Comparison of ENCODE assay signal across 16 cellular contexts in the genomic region with DNA sequence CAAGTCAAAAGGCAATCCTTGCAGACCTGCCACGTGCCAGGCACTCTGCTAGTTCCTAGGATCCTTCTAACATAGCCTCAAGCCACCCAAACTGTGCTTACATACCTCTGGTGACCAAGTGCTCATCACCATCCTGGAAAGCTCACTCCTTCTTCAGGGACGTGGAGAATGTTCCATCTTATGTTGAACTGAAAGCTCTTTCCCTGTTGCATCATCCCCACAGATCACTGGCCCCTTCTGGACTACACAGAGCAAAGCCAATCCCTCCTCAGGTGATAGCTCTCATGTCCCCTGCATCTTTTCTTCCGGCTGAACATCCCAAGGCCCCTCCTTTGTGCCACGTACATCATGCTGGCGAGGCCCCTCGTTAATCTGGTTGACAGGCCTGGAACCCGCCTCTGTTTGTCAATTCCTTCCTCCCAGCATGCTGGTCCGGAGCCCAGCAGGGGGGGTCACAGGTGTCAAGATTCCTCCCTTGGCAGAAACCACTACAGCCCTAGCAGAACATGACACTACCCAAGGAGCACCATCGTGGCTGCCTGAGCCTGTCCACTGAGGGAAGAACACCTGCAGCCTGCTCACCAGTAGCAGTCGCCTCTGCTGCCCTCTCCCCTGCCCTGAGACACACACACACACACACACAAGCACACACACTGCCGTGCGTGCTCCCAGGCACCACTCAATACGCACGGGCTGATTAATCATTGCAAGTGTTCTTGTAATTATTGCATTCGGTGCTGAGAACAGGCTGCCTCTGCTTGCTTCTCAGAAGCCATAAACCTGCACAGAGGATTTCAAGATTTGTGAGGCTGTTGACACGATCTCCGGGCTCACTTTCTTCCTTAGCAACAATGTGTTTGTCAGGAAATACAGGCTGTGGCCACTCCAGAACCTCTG. TPM values are rescaled to one million over a fixed set of nuclear protein-coding genes. Genes with fewer than 3 reads are reported as not detected.
DNase-seq lines count a peak whose midpoint lies in the region; ATAC-seq and TF ChIP-seq lines count a peak whose summit lies in the region.
"Had no signal": no experiment of that assay in that cellular context is flagged by ENCODE, and none has a peak within 500 bp of the region (broad histone marks: within the 10 kb centered on the region; RNA-seq: fewer than 3 reads in every experiment).

No MANE protein-coding gene starts in this region.

- H3K27ac ChIP-seq in adrenal gland: no peak overlapping the region
- H3K27ac ChIP-seq in neural progenitor cell: no peak overlapping the region
- H3K27ac ChIP-seq in CD8-positive, alpha-beta memory T cell (ENCODE audit: low read depth, low read length): no peak overlapping the region
- H3K27ac ChIP-seq: C4-2B, esophagus squamous epithelium had no signal

- CTCF ChIA-PET in CD8-positive, alpha-beta memory T cell (lab: Charles Lee): no interaction called here

- no peak overlapping the region for H3K4me3 Mint-ChIP-seq in neural progenitor cell
- H3K4me3 Mint-ChIP-seq in T-helper 2 cell treated with Interferon-gamma antibody and Interleukin-4, amounts not matched to agents 5 μg/mL and 100 μg/mL, for 36 hours: no peak overlapping the region
- H3K4me3 Mint-ChIP-seq in CD8-positive, alpha-beta memory T cell: no peak overlapping the region
- H3K4me3 Mint-ChIP-seq: activated CD4-positive, alpha-beta memory T cell treated with anti-CD3 and anti-CD28 coated beads for 36 hours; nephron; stimulated activated memory B cell treated with anti-CD40 and anti-IgM and Interleukin-4, amounts not matched to agents 10 μg/mL and 1 μg/mL and 100 μg/mL, for 72 hours had no signal

- H3K9me3 ChIP-seq in adrenal gland (replicated peaks in 1 of 3) (no peaks in the 10 kb centered on the region), neural progenitor cell (ENCODE audit: low read depth) (no peaks in the 10 kb centered on the region)
- no peaks in the 10 kb centered on the region for H3K9me3 ChIP-seq in CD8-positive, alpha-beta memory T cell (ENCODE audit: low read length)
- H3K9me3 ChIP-seq: esophagus squamous epithelium had no signal

- DNase-seq in DMS79 treated with DMSO at 0.1 percent for 48 hours (lab: John Stamatoyannopoulos, UW): peak; percentile 89
- peak; percentile 79 for DNase-seq in NCI-H2029 (lab: John Stamatoyannopoulos, UW)
- peak in 5 of 7 donors; percentile 20 to 79 (median 38) for DNase-seq in adrenal gland
- peak; percentile 38 for DNase-seq in neural progenitor cell (ENCODE audit: low spot score)
- no peak for DNase-seq in T-helper 2 cell treated with Interferon-gamma antibody and Interleukin-4, amounts not matched to agents 5 μg/mL and 100 μg/mL, for 36 hours (ENCODE audit: low spot score)
- DNase-seq in CD8-positive, alpha-beta memory T cell: no peak
- DNase-seq: activated CD4-positive, alpha-beta memory T cell treated with anti-CD3 and anti-CD28 coated beads for 36 hours; activated effector memory CD4-positive, alpha-beta T cell treated with Interleukin-2 at 50 U/mL for 16 hours; esophagus squamous epithelium; GOT3; NCI-H526 treated with DMSO at 0.1 percent for 48 hours had no signal

- H3K9ac ChIP-seq in neural progenitor cell: no peak overlapping the region

- peak overlapping the region; percentile 55 for H3K27ac Mint-ChIP-seq in neural progenitor cell
- H3K27ac Mint-ChIP-seq in T-helper 2 cell treated with Interferon-gamma antibody and Interleukin-4, amounts not matched to agents 5 μg/mL and 100 μg/mL, for 36 hours: no peak overlapping the region
- no peak overlapping the region for H3K27ac Mint-ChIP-seq in CD8-positive, alpha-beta memory T cell
- H3K27ac Mint-ChIP-seq: activated CD4-positive, alpha-beta memory T cell treated with anti-CD3 and anti-CD28 coated beads for 36 hours; stimulated activated memory B cell treated with anti-CD40 and anti-IgM and Interleukin-4, amounts not matched to agents 10 μg/mL and 1 μg/mL and 100 μg/mL, for 72 hours had no signal

- intact Hi-C loops in adrenal gland (cut with DNase I): no loop called here

- no peak overlapping the region for H2AFZ ChIP-seq in neural progenitor cell (replicated peaks)

- no peaks in the 10 kb centered on the region for H3K79me2 ChIP-seq in neural progenitor cell (ENCODE audit: low read depth)

- H4K20me1 ChIP-seq in neural progenitor cell (ENCODE audit: low read depth): no peaks in the 10 kb centered on the region

- peaks cover 23% of the 10 kb centered on the region for H3K27me3 Mint-ChIP-seq in neural progenitor cell (ENCODE audit: insufficient read depth, low read depth)
- peaks cover 29% of the 10 kb centered on the region for H3K27me3 Mint-ChIP-seq in T-helper 2 cell treated with Interferon-gamma antibody and Interleukin-4, amounts not matched to agents 5 μg/mL and 100 μg/mL, for 36 hours (ENCODE audit: low read depth)
- peaks cover 40 to 71% of the 10 kb centered on the region in 2 donors for H3K27me3 Mint-ChIP-seq in CD8-positive, alpha-beta memory T cell

- no peaks in the 10 kb centered on the region for H3K36me3 ChIP-seq in adrenal gland (replicated peaks in 1 of 2)
- no peaks in the 10 kb centered on the region for H3K36me3 ChIP-seq in neural progenitor cell
- no peaks in the 10 kb centered on the region for H3K36me3 ChIP-seq in CD8-positive, alpha-beta memory T cell (ENCODE audit: insufficient read depth, low read length)
- H3K36me3 ChIP-seq: esophagus squamous epithelium had no signal

- H3K36me3 Mint-ChIP-seq in neural progenitor cell: no peaks in the 10 kb centered on the region
- H3K36me3 Mint-ChIP-seq in T-helper 2 cell treated with Interferon-gamma antibody and Interleukin-4, amounts not matched to agents 5 μg/mL and 100 μg/mL, for 36 hours (ENCODE audit: low read depth): no peaks in the 10 kb centered on the region
- H3K36me3 Mint-ChIP-seq in CD8-positive, alpha-beta memory T cell: no peaks in the 10 kb centered on the region
- H3K36me3 Mint-ChIP-seq: activated CD4-positive, alpha-beta memory T cell treated with anti-CD3 and anti-CD28 coated beads for 36 hours; stimulated activated memory B cell treated with anti-CD40 and anti-IgM and Interleukin-4, amounts not matched to agents 10 μg/mL and 1 μg/mL and 100 μg/mL, for 72 hours had no signal

- WGBS in adrenal gland, 4 donors: 48 to 57% (median 57%) methylated on average over 10 to 17 of the region's 17 CpGs

- H3K9me3 Mint-ChIP-seq in neural progenitor cell: no peaks in the 10 kb centered on the region
- H3K9me3 Mint-ChIP-seq in T-helper 2 cell treated with Interferon-gamma antibody and Interleukin-4, amounts not matched to agents 5 μg/mL and 100 μg/mL, for 36 hours: no peaks in the 10 kb centered on the region
- H3K9me3 Mint-ChIP-seq in CD8-positive, alpha-beta memory T cell: peaks cover 0 to 4% (median 0%) of the 10 kb centered on the region in 5 donors
- H3K9me3 Mint-ChIP-seq: activated CD4-positive, alpha-beta memory T cell treated with anti-CD3 and anti-CD28 coated beads for 36 hours; nephron; stimulated activated memory B cell treated with anti-CD40 and anti-IgM and Interleukin-4, amounts not matched to agents 10 μg/mL and 1 μg/mL and 100 μg/mL, for 72 hours had no signal

- peaks cover 5 to 32% of the 10 kb centered on the region in 2 donors for H3K4me1 ChIP-seq in adrenal gland (replicated peaks in 1 of 2)
- peaks cover 11% of the 10 kb centered on the region for H3K4me1 ChIP-seq in neural progenitor cell
- H3K4me1 ChIP-seq in CD8-positive, alpha-beta memory T cell (ENCODE audit: insufficient read depth, low read length): no peaks in the 10 kb centered on the region

- ATAC-seq in HG02588 (IDR thresholded peaks at IDR 0.05; ENCODE audit: unreplicated experiment) (no peak), GM19397 (IDR thresholded peaks at IDR 0.05; ENCODE audit: unreplicated experiment) (no peak)
- ATAC-seq: stimulated activated memory B cell treated with anti-CD40 and anti-IgM and Interleukin-4, amounts not matched to agents 10 μg/mL and 1 μg/mL and 100 μg/mL, for 72 hours had no signal

- H3K4me2 ChIP-seq in neural progenitor cell: no peak overlapping the region

- H3K4me3 ChIP-seq in adrenal gland: no peak overlapping the region
- H3K4me3 ChIP-seq in neural progenitor cell: no peak overlapping the region
- H3K4me3 ChIP-seq in CD8-positive, alpha-beta memory T cell (ENCODE audit: low read length): no peak overlapping the region
- H3K4me3 ChIP-seq: esophagus squamous epithelium had no signal

- H3K27me3 ChIP-seq in adrenal gland (no peaks in the 10 kb centered on the region), neural progenitor cell (peaks cover 31% of the 10 kb centered on the region)
- peaks cover 7% of the 10 kb centered on the region for H3K27me3 ChIP-seq in CD8-positive, alpha-beta memory T cell (ENCODE audit: insufficient read depth, low read length, poor library complexity, severe bottlenecking)

- no peak for TF ChIP-seq CTCF in adrenal gland (IDR thresholded peaks at IDR 0.05)
- TF ChIP-seq CTCF in neural progenitor cell (IDR thresholded peaks at IDR 0.05): no peak

- peaks cover 24% of the 10 kb centered on the region for H3K4me1 Mint-ChIP-seq in neural progenitor cell
- H3K4me1 Mint-ChIP-seq in T-helper 2 cell treated with Interferon-gamma antibody and Interleukin-4, amounts not matched to agents 5 μg/mL and 100 μg/mL, for 36 hours (ENCODE audit: low read depth): no peaks in the 10 kb centered on the region
- H3K4me1 Mint-ChIP-seq in CD8-positive, alpha-beta memory T cell: peaks cover 0 to 2% (median 0%) of the 10 kb centered on the region in 3 donors
- H3K4me1 Mint-ChIP-seq: stimulated activated memory B cell treated with anti-CD40 and anti-IgM and Interleukin-4, amounts not matched to agents 10 μg/mL and 1 μg/mL and 100 μg/mL, for 72 hours had no signal

- POLR2A ChIA-PET in CD8-positive, alpha-beta memory T cell (lab: Charles Lee): no interaction called here

- H3F3A ChIP-seq in neural progenitor cell (ENCODE audit: low read depth): no peaks in the 10 kb centered on the region

- TF ChIP-seq POLR2A in adrenal gland (IDR thresholded peaks at IDR 0.05): no peak

RNA-seq across cellular contexts. Expression of gene KCNK3, which starts 6.3 kb away (rescaled TPM):
- total RNA-seq in adrenal gland (100 to 1,000 TPM; 366 to 595 (median 455) TPM), neural progenitor cell (ENCODE audit: low replicate concordance) (not detected in 2 replicates)
- 100 to 1,000 TPM; 133 to 325 (median 160) TPM for polyA plus RNA-seq in adrenal gland
- not detected for total RNA-seq in CD8-positive, alpha-beta memory T cell
- polyA plus RNA-seq in CD8-positive, alpha-beta memory T cell: not detected
- total RNA-seq: activated CD4-positive, alpha-beta memory T cell treated with anti-CD3 and anti-CD28 coated beads for 36 hours had no signal

RNA-seq across cellular contexts. Expression of gene CIB4, which starts 45.0 kb away (rescaled TPM):
- total RNA-seq in adrenal gland (1 to 10 TPM in 6 of 8 donors, not detected in 2; 2.2 to 6.9 (median 3.5) TPM), neural progenitor cell (ENCODE audit: low replicate concordance) (not detected in 2 replicates)
- polyA plus RNA-seq in adrenal gland: 10 to 100 TPM in 1 of 3 donors, 1 to 10 TPM in 2; 3.3 to 10.1 (median 5.3) TPM
- total RNA-seq in CD8-positive, alpha-beta memory T cell: not detected
- not detected for polyA plus RNA-seq in CD8-positive, alpha-beta memory T cell
- total RNA-seq: activated CD4-positive, alpha-beta memory T cell treated with anti-CD3 and anti-CD28 coated beads for 36 hours had no signal

Comparison
In these comparisons a context has a peak if more than half of its experiments do, and no peak if none do; other contexts are left out.
1. DNase-seq: peak in DMS79 treated with DMSO at 0.1 percent for 48 hours (single experiment), NCI-H2029 (single experiment), adrenal gland (5 of 7) and neural progenitor cell (single experiment); none in T-helper 2 cell treated with Interferon-gamma antibody and Interleukin-4, amounts not matched to agents 5 μg/mL and 100 μg/mL, for 36 hours (single experiment) and CD8-positive, alpha-beta memory T cell (0 of 5).
2. RNA of gene KCNK3, which starts 6.3 kb away (total RNA-seq): 366 to 595 TPM in adrenal gland; not detected in neural progenitor cell and not detected in CD8-positive, alpha-beta memory T cell; every median in the first group is over 100 times any median in the second.